In genomic region chr9:97078362-97078761, GRCh38 we compare ENCODE assay signal across 8 cellular contexts.
"Had no signal": no experiment of that assay in that cellular context is flagged by ENCODE, and none has a peak within 500 bp of the region (broad histone marks: within the 10 kb centered on the region; RNA-seq: fewer than 3 reads in every experiment).

No MANE protein-coding gene starts in this region.

- DNase-seq: GOT3, H9, HCEC 1CT, IMR-90, Karpas-422, KBM-7 had no signal

- H3K4me2 ChIP-seq: KMS-11 had no signal

- H3K9ac ChIP-seq: KMS-11 had no signal

- H3K27ac ChIP-seq: HL-60, KMS-11 had no signal
